In genomic region chr19:35044317-35045117, GRCh38 we compare ENCODE assay signal across 10 cellular contexts. TPM values are rescaled to one million over a fixed set of nuclear protein-coding genes. Genes with fewer than 3 reads are reported as not detected.
DNase-seq lines count a peak whose midpoint lies in the region; ATAC-seq and TF ChIP-seq lines count a peak whose summit lies in the region.
"Had no signal": no experiment of that assay in that cellular context is flagged by ENCODE, and none has a peak within 500 bp of the region (broad histone marks: within the 10 kb centered on the region; RNA-seq: fewer than 3 reads in every experiment).

No MANE protein-coding gene starts in this region.

- no peak overlapping the region for H3K27ac ChIP-seq in CD8-positive, alpha-beta memory T cell (ENCODE audit: low read depth, low read length)

- peak overlapping the region in 4 of 8 donors; percentile 45 to 91 (median 47) for H3K27ac Mint-ChIP-seq in CD8-positive, alpha-beta memory T cell
- H3K27ac Mint-ChIP-seq: T-helper 1 cell treated with Interleukin-12 subunit alpha and Interleukin-12 subunit beta and Interleukin-4 antibody, amounts not matched to agents 30 μg/mL and 1 μg/mL, for 36 hours had no signal

- peak; percentile 33 to 70 (median 53) for DNase-seq in CD8-positive, alpha-beta memory T cell
- DNase-seq in HK-2 (ENCODE audit: unreplicated experiment) (peak; percentile 56), T-helper 1 cell (peak in 4 of 5 donors; percentile 36 to 58 (median 42)), astrocyte of the cerebellum (ENCODE audit: low read depth) (no peak), iPS-NIHi11 (ENCODE audit: low spot score) (peak; percentile 82)
- DNase-seq in stimulated activated CD4-positive, alpha-beta T cell treated with anti-CD3 and anti-CD28 coated beads, Interleukin-1b, Interleukin-23, amount 100 ng/mL, for 4 hours (ENCODE audit: low read depth in 2 of 2), result peak; percentile 53 to 56

- peak; percentile 94 for TF ChIP-seq CTCF in astrocyte of the cerebellum (IDR thresholded peaks at IDR 0.05; ENCODE audit: low read depth, low read length, missing control alignments)

- H3K9me3 Mint-ChIP-seq in CD8-positive, alpha-beta memory T cell, result peaks cover 0 to 2% (median 0%) of the 10 kb centered on the region in 5 donors
- H3K9me3 Mint-ChIP-seq: T-helper 1 cell treated with Interleukin-12 subunit alpha and Interleukin-12 subunit beta and Interleukin-4 antibody, amounts not matched to agents 30 μg/mL and 1 μg/mL, for 36 hours had no signal

- H3K4me1 Mint-ChIP-seq in CD8-positive, alpha-beta memory T cell, result peaks cover 21 to 37% (median 31%) of the 10 kb centered on the region in 3 donors

- H3K27me3 Mint-ChIP-seq in CD8-positive, alpha-beta memory T cell, result peaks cover 2 to 5% of the 10 kb centered on the region in 2 donors

- in situ Hi-C loops in astrocyte of the cerebellum (cut with HindIII; ENCODE audit: low sequenced_read_pairs), result no loop called here

- no peak overlapping the region for H3K4me3 ChIP-seq in CD8-positive, alpha-beta memory T cell (ENCODE audit: low read length)
- no peak overlapping the region for H3K4me3 ChIP-seq in astrocyte of the cerebellum (ENCODE audit: low read depth, low read length)

- H3K4me1 ChIP-seq in CD8-positive, alpha-beta memory T cell (ENCODE audit: insufficient read depth, low read length), result peaks cover 31% of the 10 kb centered on the region

- CTCF ChIA-PET in CD8-positive, alpha-beta memory T cell (lab: Charles Lee), result interaction anchor here (0.6 to 2.8 kb wide), 29 partner anchors 9 to 123 kb away, joined by 3 to 15 read pairs (median 4); partner anchors contain the start of gene FXYD3

- POLR2A ChIA-PET in CD8-positive, alpha-beta memory T cell (lab: Charles Lee), result interaction anchor here (0.7 kb wide), 1 partner anchor 102 kb away, joined by 3 read pairs; no protein-coding TSS in a partner anchor

- H3K9me3 ChIP-seq in CD8-positive, alpha-beta memory T cell (ENCODE audit: low read length), result no peaks in the 10 kb centered on the region

- H3K36me3 Mint-ChIP-seq in CD8-positive, alpha-beta memory T cell, result no peaks in the 10 kb centered on the region

- H3K27me3 ChIP-seq in CD8-positive, alpha-beta memory T cell (ENCODE audit: insufficient read depth, low read length, poor library complexity, severe bottlenecking), result no peaks in the 10 kb centered on the region

- ATAC-seq in HG02884 (IDR thresholded peaks at IDR 0.05; ENCODE audit: unreplicated experiment), result no peak
- no peak for ATAC-seq in GM21515 (IDR thresholded peaks at IDR 0.05; ENCODE audit: unreplicated experiment)

- no peaks in the 10 kb centered on the region for H3K36me3 ChIP-seq in CD8-positive, alpha-beta memory T cell (ENCODE audit: insufficient read depth, low read length)

- no peak overlapping the region for H3K4me3 Mint-ChIP-seq in CD8-positive, alpha-beta memory T cell
- H3K4me3 Mint-ChIP-seq: T-helper 1 cell treated with Interleukin-12 subunit alpha and Interleukin-12 subunit beta and Interleukin-4 antibody, amounts not matched to agents 30 μg/mL and 1 μg/mL, for 36 hours had no signal

RNA-seq across cellular contexts. Expression of gene HPN, which starts 3.0 kb away (rescaled TPM):
- not detected for total RNA-seq in CD8-positive, alpha-beta memory T cell
- polyA plus RNA-seq in CD8-positive, alpha-beta memory T cell, result 0.53 TPM
- total RNA-seq: urinary bladder had no signal

RNA-seq across cellular contexts. Expression of gene SCN1B, which starts 14.2 kb away (rescaled TPM):
- total RNA-seq in CD8-positive, alpha-beta memory T cell, result 1 to 10 TPM; 1.1 to 1.9 TPM
- polyA plus RNA-seq in CD8-positive, alpha-beta memory T cell, result 1.3 TPM

RNA-seq across cellular contexts. Expression of gene GRAMD1A, which starts 44.4 kb away (rescaled TPM):
- total RNA-seq in CD8-positive, alpha-beta memory T cell, result 100 to 1,000 TPM; 205 to 218 TPM
- polyA plus RNA-seq in CD8-positive, alpha-beta memory T cell, result 51.4 TPM
